Comparison of ENCODE assay signal across 12 cellular contexts in genomic region chr17:50267074-50267841, GRCh38. TPM values are rescaled to one million over a fixed set of nuclear protein-coding genes. Genes with fewer than 3 reads are reported as not detected.
DNase-seq lines count a peak whose midpoint lies in the region; ATAC-seq, FAIRE-seq and TF ChIP-seq lines count a peak whose summit lies in the region.
"Had no signal": no experiment of that assay in that cellular context is flagged by ENCODE, and none has a peak within 500 bp of the region (broad histone marks: within the 10 kb centered on the region; RNA-seq: fewer than 3 reads in every experiment).

No MANE protein-coding gene starts in this region.

- no peak for ATAC-seq in thoracic aorta (ENCODE audit: insufficient number of reproducible peaks, low FRiP score, low read depth)
- ATAC-seq in GM19351 (IDR thresholded peaks at IDR 0.05; ENCODE audit: unreplicated experiment) = no peak

- FAIRE-seq in kidney (lab: Jason Lieb, UNC) (no peak), GM19239 (lab: Jason Lieb, UNC) (no peak)

- H3K27me3 ChIP-seq in ascending aorta (no peaks in the 10 kb centered on the region), thoracic aorta (replicated peaks; ENCODE audit: insufficient read depth) (no peaks in the 10 kb centered on the region)

- H3K4me3 ChIP-seq in ascending aorta (peak overlapping the region in 1 of 2 donors; percentile 37), kidney (ENCODE audit: low read length in 2 of 2) (no peak overlapping the region), thoracic aorta (peak overlapping the region; percentile 50)

- peaks cover 29 to 48% of the 10 kb centered on the region in 2 donors for H3K4me1 ChIP-seq in ascending aorta
- H3K4me1 ChIP-seq in kidney (ENCODE audit: control insufficient read depth in 1 of 2, insufficient read depth in 1 of 2, low read depth in 1 of 2, low read length in 2 of 2) = peaks cover 0 to 2% of the 10 kb centered on the region in 2 donors
- H3K4me1 ChIP-seq in thoracic aorta (ENCODE audit: control insufficient read depth in 1 of 2, low read depth in 2 of 2) = peaks cover 27 to 75% of the 10 kb centered on the region in 2 donors

- intact Hi-C loops in ascending aorta (cut with DNase I) = no loop called here
- intact Hi-C loops in kidney (cut with DNase I) = no loop called here

- H3K9ac ChIP-seq in kidney (ENCODE audit: low read length in 2 of 2) = no peak overlapping the region

- peak; percentile 16 for DNase-seq in GM20000 (ENCODE audit: low spot score)
- peak in 1 of 2 donors; percentile 63 for DNase-seq in ascending aorta (ENCODE audit: low spot score in 2 of 2)
- peak; percentile 47 for DNase-seq in kidney
- no peak for DNase-seq in thoracic aorta (ENCODE audit: low spot score)
- no peak for DNase-seq in retina
- no peak for DNase-seq in OCI-M2 (lab: John Stamatoyannopoulos, UW; ENCODE audit: unreplicated experiment)
- DNase-seq in GM19239 (ENCODE audit: insufficient read length, low spot score) = no peak
- DNase-seq: activated gamma-delta T cell, nephron progenitor cell, RPMI8226 had no signal

- H3K9me3 ChIP-seq in ascending aorta (no peaks in the 10 kb centered on the region), kidney (ENCODE audit: control insufficient read depth in 1 of 2, low read length in 2 of 2) (no peaks in the 10 kb centered on the region), thoracic aorta (no peaks in the 10 kb centered on the region)

- TF ChIP-seq CTCF in GM20000 (IDR thresholded peaks at IDR 0.05; ENCODE audit: extremely low read depth, missing control alignments) = no peak
- TF ChIP-seq CTCF in ascending aorta (IDR thresholded peaks at IDR 0.05) = no peak
- no peak for TF ChIP-seq CTCF in kidney (IDR thresholded peaks at IDR 0.05; ENCODE audit: borderline replicate concordance, extremely low read depth, insufficient read depth)
- peak; percentile 5 for TF ChIP-seq CTCF in thoracic aorta (IDR thresholded peaks at IDR 0.05)

- H3K36me3 ChIP-seq in ascending aorta (no peaks in the 10 kb centered on the region), kidney (ENCODE audit: control insufficient read depth in 1 of 2, insufficient read depth in 2 of 2, low read length in 2 of 2) (no peaks in the 10 kb centered on the region), thoracic aorta (no peaks in the 10 kb centered on the region)
- H3K36me3 ChIP-seq: WERI-Rb-1 had no signal

- H3K27ac ChIP-seq in ascending aorta (peak overlapping the region; percentile 32 to 49), kidney (ENCODE audit: low read depth in 2 of 2, low read length in 2 of 2) (no peak overlapping the region), thoracic aorta (peak overlapping the region in 1 of 2 donors; percentile 34)
- H3K27ac ChIP-seq: WERI-Rb-1 had no signal

RNA-seq across cellular contexts. Expression of gene TMEM92, which starts 7.0 kb away (rescaled TPM):
- total RNA-seq in ascending aorta = not detected
- 2.4 TPM for total RNA-seq in kidney
- not detected for polyA plus RNA-seq in kidney (ENCODE audit: insufficient read depth, low read depth, low replicate concordance)
- 1 to 10 TPM in 1 of 2 donors, under 1 TPM in 1; 0.28 to 1.4 TPM for total RNA-seq in thoracic aorta

Comparison
In these comparisons a context has a peak if more than half of its experiments do, and no peak if none do; other contexts are left out.
1. DNase-seq: peak in GM20000 (single experiment) and kidney (single experiment); none in thoracic aorta (single experiment), retina (single experiment), OCI-M2 (single experiment) and GM19239 (single experiment).
2. H3K27ac ChIP-seq: peak in ascending aorta (2 of 2); none in kidney (0 of 2).